Comparison of ENCODE assay signal across 8 cellular contexts in genomic region chr3:16884084-16884747, GRCh38. TPM values are rescaled to one million over a fixed set of nuclear protein-coding genes. Genes with fewer than 3 reads are reported as not detected.
DNase-seq lines count a peak whose midpoint lies in the region; ATAC-seq and TF ChIP-seq lines count a peak whose summit lies in the region.

No MANE protein-coding gene starts in this region.

- no peaks in the 10 kb centered on the region for H3K27me3 ChIP-seq in HCT116 (ENCODE audit: insufficient read depth, low read length)
- no peaks in the 10 kb centered on the region for H3K27me3 ChIP-seq in neural cell (ENCODE audit: insufficient read depth, low read depth, low read length)

- H3K9me3 ChIP-seq in HCT116 (ENCODE audit: control insufficient read depth in 1 of 2, insufficient read depth in 1 of 2, low read depth in 1 of 2, low read length in 2 of 2): no peaks in the 10 kb centered on the region
- no peaks in the 10 kb centered on the region for H3K9me3 ChIP-seq in neural cell (ENCODE audit: low read length)

- RAD21 ChIA-PET in HCT116 (lab: Charles Lee; ENCODE audit: low non-redundant PET in 1 of 2, low total read pairs in 2 of 2, uncharacterized antibody in 2 of 2, unreplicated experiment in 2 of 2): interaction anchor here in 1 of 2 experiments (0.6 kb wide), 1 partner anchor 27 kb away, joined by 4 read pairs; no protein-coding TSS in a partner anchor

- no peaks in the 10 kb centered on the region for H3K9me3 Mint-ChIP-seq in activated T-cell treated with anti-CD3 and anti-CD28 coated beads, Interleukin-2, amount 50 U/mL, for 24 hours

- TF ChIP-seq RAD21 in HCT116 (IDR thresholded peaks at IDR 0.05; ENCODE audit: low read depth) (peak; percentile 55), neural cell (conservative IDR thresholded peaks at IDR 0.05) (peak; percentile 35)

- ATAC-seq in HCT116: peak; percentile 78

- H3K36me3 Mint-ChIP-seq in activated T-cell treated with anti-CD3 and anti-CD28 coated beads, Interleukin-2, amount 50 U/mL, for 24 hours (ENCODE audit: low read depth): peaks cover 12% of the 10 kb centered on the region

- TF ChIP-seq CTCF in HCT116 (IDR thresholded peaks at IDR 0.05 in 2 of 3, conservative IDR thresholded peaks at IDR 0.05 in 1 of 3; ENCODE audit: borderline replicate concordance in 1 of 3, insufficient read depth in 1 of 3, low read depth in 2 of 3, low read length in 2 of 3): peak; percentile 32 to 60 (median 56); a peak in 5 of 6 replicates
- peak; percentile 63 for TF ChIP-seq CTCF in neural cell (IDR thresholded peaks at IDR 0.05; ENCODE audit: poor library complexity, severe bottlenecking)

- no TSS peak for BruUV-seq in HCT116 (replicated peaks; lab: Mats Ljungman, UMichigan)

- POLR2A ChIA-PET in HCT116 (lab: Charles Lee): interaction anchor here (0.6 to 0.8 kb wide), 2 partner anchors 21 to 141 kb away, joined by 3 to 4 read pairs; no protein-coding TSS in a partner anchor

- H3K36me3 ChIP-seq in HCT116 (ENCODE audit: control insufficient read depth in 1 of 2, insufficient read depth in 2 of 2, low read length in 2 of 2): no peaks in the 10 kb centered on the region
- no peaks in the 10 kb centered on the region for H3K36me3 ChIP-seq in neural cell (ENCODE audit: insufficient read depth, low read length)

- H3K4me1 ChIP-seq in HCT116 (ENCODE audit: control insufficient read depth in 1 of 2, insufficient read depth in 2 of 2, low read length in 2 of 2): peaks cover 0 to 11% of the 10 kb centered on the region in 2 experiments; a peak in 2 of 4 replicates

- peak overlapping the region; percentile 41 for H3K27ac ChIP-seq in HCT116 (ENCODE audit: low read depth, low read length)
- H3K27ac ChIP-seq in neural cell (ENCODE audit: low read length): peak overlapping the region; percentile 95
- H3K27ac ChIP-seq in temporal lobe (ENCODE audit: low read depth, low read length): peak overlapping the region; percentile 80

- H4K20me1 ChIP-seq in HCT116 (ENCODE audit: insufficient read depth) (no peaks in the 10 kb centered on the region), neural cell (ENCODE audit: insufficient read depth) (no peaks in the 10 kb centered on the region)

- CTCF ChIA-PET in HCT116 (lab: Charles Lee): interaction anchor here (0.6 to 1.6 kb wide), 7 partner anchors 9 to 283 kb away, joined by 3 to 8 read pairs (median 4); no protein-coding TSS in a partner anchor

- TF ChIP-seq POLR2A in HCT116 (IDR thresholded peaks at IDR 0.05; ENCODE audit: borderline replicate concordance, extremely low read depth, insufficient read depth, insufficient read length): no peak

- peak overlapping the region; percentile 75 for H2AFZ ChIP-seq in HCT116 (ENCODE audit: low read depth, low read length, poor library complexity, severe bottlenecking)
- peak overlapping the region; percentile 44 for H2AFZ ChIP-seq in neural cell (ENCODE audit: low read depth, low read length)

- no peaks in the 10 kb centered on the region for H3K27me3 Mint-ChIP-seq in activated T-cell treated with anti-CD3 and anti-CD28 coated beads, Interleukin-2, amount 50 U/mL, for 24 hours

- H3K4me3 ChIP-seq in GM08714 (ENCODE audit: low read length) (peak overlapping the region; percentile 88), HCT116 (replicated peaks in 1 of 2; ENCODE audit: low read depth in 1 of 2, low read length in 2 of 2) (peak overlapping the region; percentile 58 to 71), neural cell (ENCODE audit: low read length) (peak overlapping the region; percentile 84)

- no peak for DNase-seq in HCT116 (ENCODE audit: low read depth, low spot score)
- DNase-seq in NAMALWA (ENCODE audit: low spot score): peak; percentile 67
- peak; percentile 88 for DNase-seq in activated T-cell treated with anti-CD3 and anti-CD28 coated beads, Interleukin-2, amount 50 U/mL, for 24 hours
- DNase-seq in fibroblast of gingiva (ENCODE audit: low read depth): peak; percentile 67
- DNase-seq in NCI-H2196 (lab: John Stamatoyannopoulos, UW; ENCODE audit: unreplicated experiment): no peak

- no peaks in the 10 kb centered on the region for H3K9me2 ChIP-seq in HCT116 (ENCODE audit: insufficient read depth)
- no peaks in the 10 kb centered on the region for H3K9me2 ChIP-seq in neural cell (ENCODE audit: insufficient read depth, low read length)

- peak overlapping the region; percentile 90 for H3K4me3 Mint-ChIP-seq in activated T-cell treated with anti-CD3 and anti-CD28 coated beads, Interleukin-2, amount 50 U/mL, for 24 hours

- H3K9ac ChIP-seq in HCT116 (ENCODE audit: low read length): peak overlapping the region; percentile 58
- H3K9ac ChIP-seq in neural cell (ENCODE audit: low read length): peak overlapping the region; percentile 95

- no peaks in the 10 kb centered on the region for H3F3A ChIP-seq in neural cell (ENCODE audit: insufficient read depth, low read length, poor library complexity, severe bottlenecking)

- H3K79me2 ChIP-seq in HCT116 (ENCODE audit: insufficient read depth, low read length): no peaks in the 10 kb centered on the region
- H3K79me2 ChIP-seq in neural cell (replicated peaks; ENCODE audit: insufficient read depth, low read length): peaks cover 40% of the 10 kb centered on the region

- peaks cover 32% of the 10 kb centered on the region for H3K4me1 Mint-ChIP-seq in activated T-cell treated with anti-CD3 and anti-CD28 coated beads, Interleukin-2, amount 50 U/mL, for 24 hours (ENCODE audit: low read depth)

- TF ChIP-seq EP300 in neural cell (conservative IDR thresholded peaks at IDR 0.05; ENCODE audit: poor library complexity, severe bottlenecking): no peak

- intact Hi-C loops in HCT116 (cut with micrococcal nuclease): loop anchor here (10.0 kb wide), 1 partner anchor 151 kb away; no protein-coding TSS in a partner anchor

- peak overlapping the region; percentile 93 for H3K27ac Mint-ChIP-seq in activated T-cell treated with anti-CD3 and anti-CD28 coated beads, Interleukin-2, amount 50 U/mL, for 24 hours

- H3K4me2 ChIP-seq in HCT116 (ENCODE audit: low read length) (peak overlapping the region; percentile 97), neural cell (ENCODE audit: low read length) (no peak overlapping the region)

TF ChIP-seq in HCT116, 20 proteins besides CTCF, POLR2A, EP300 and RAD21:
- TF ChIP-seq ELF1 (IDR thresholded peaks at IDR 0.05; ENCODE audit: borderline replicate concordance, low read depth) (no peak), YY1 (IDR thresholded peaks at IDR 0.05; ENCODE audit: extremely low read depth, insufficient replicate concordance, low read depth, low read length) (no peak), ZNF274 (IDR thresholded peaks at IDR 0.05; ENCODE audit: low read depth, low read length) (no peak), FOSL1 (IDR thresholded peaks at IDR 0.05; ENCODE audit: low read depth) (no peak), CBX3 (IDR thresholded peaks at IDR 0.05; ENCODE audit: low read depth) (no peak), MAX (IDR thresholded peaks at IDR 0.05) (peak; percentile 31; the same call in 1 of the 2 replicates), EGR1 (IDR thresholded peaks at IDR 0.05; ENCODE audit: low read depth) (no peak)

TF ChIP-seq in neural cell, 6 proteins besides CTCF, POLR2A, EP300 and RAD21:
- peak; percentile 55 for TF ChIP-seq POLR2AphosphoS5 (IDR thresholded peaks at IDR 0.05)
- TF ChIP-seq EZH2 (IDR thresholded peaks at IDR 0.05; ENCODE audit: borderline replicate concordance, insufficient read depth, low read length, poor library complexity, severe bottlenecking): no peak
- peak; percentile 54 for TF ChIP-seq REST (IDR thresholded peaks at IDR 0.05; ENCODE audit: borderline replicate concordance)
- TF ChIP-seq SMC3 (conservative IDR thresholded peaks at IDR 0.05; ENCODE audit: poor library complexity): peak; percentile 33
- no peak for TF ChIP-seq MXI1 (conservative IDR thresholded peaks at IDR 0.05; ENCODE audit: poor library complexity, severe bottlenecking)
- no peak for TF ChIP-seq TAF1 (IDR thresholded peaks at IDR 0.05; ENCODE audit: low read depth)

RNA-seq across cellular contexts. Expression of gene PLCL2, which starts 0.5 kb away (rescaled TPM):
- total RNA-seq in HCT116 (2021; ENCODE audit: unreplicated experiment) (2.2 TPM), temporal lobe (73.0 TPM)
- 1.0 and 1.1 TPM in 2 replicates for polyA plus RNA-seq in HCT116 (2012)
- 69.8 and 70.7 TPM in 2 replicates for polyA plus RNA-seq in neural cell
- 310 and 316 TPM in 2 replicates for polyA minus RNA-seq in neural cell

Comparison
In these comparisons a context has a peak if more than half of its experiments do, and no peak if none do; other contexts are left out.
1. DNase-seq: peak in NAMALWA (single experiment), activated T-cell treated with anti-CD3 and anti-CD28 coated beads, Interleukin-2, amount 50 U/mL, for 24 hours (single experiment) and fibroblast of gingiva (single experiment); none in HCT116 (single experiment) and NCI-H2196 (single experiment).
2. H3K27ac ChIP-seq: peak in every context shown above with its lines; median percentile 95 in neural cell; 80 in temporal lobe; 41 in HCT116.
3. RNA of gene PLCL2, which starts 0.5 kb away (total RNA-seq): 73.0 TPM in temporal lobe (single experiment); 2.2 TPM in HCT116 (single experiment); every median in the first group is over 10 times any median in the second.
4. Peak in every context shown above with its lines, with median percentiles within 50 percentile points of each other: H3K4me3 ChIP-seq.